8 cellular contexts compared by ENCODE assay signal in genomic region chr4:169314906-169315305, GRCh38. TPM values are rescaled to one million over a fixed set of nuclear protein-coding genes. Genes with fewer than 3 reads are reported as not detected.
DNase-seq lines count a peak whose midpoint lies in the region; ATAC-seq lines count a peak whose summit lies in the region.

No MANE protein-coding gene starts in this region.

- H3K36me3 Mint-ChIP-seq in naive thymus-derived CD4-positive, alpha-beta T cell, result no peaks in the 10 kb centered on the region

- POLR2A ChIA-PET in naive thymus-derived CD4-positive, alpha-beta T cell (lab: Charles Lee), result no interaction called here

- H3K27me3 Mint-ChIP-seq in naive thymus-derived CD4-positive, alpha-beta T cell, result peaks cover 2 to 35% (median 10%) of the 10 kb centered on the region in 5 donors

- no peak for ATAC-seq in HG03354 (IDR thresholded peaks at IDR 0.05; ENCODE audit: poor library complexity, severe bottlenecking, unreplicated experiment)
- ATAC-seq in naive thymus-derived CD4-positive, alpha-beta T cell, result no peak

- intact Hi-C loops in naive thymus-derived CD4-positive, alpha-beta T cell (cut with micrococcal nuclease), result no loop called here

- no peaks in the 10 kb centered on the region for H3K9me3 ChIP-seq in naive thymus-derived CD4-positive, alpha-beta T cell (ENCODE audit: control insufficient read depth in 2 of 3, low read length in 3 of 3)

- peaks cover 0 to 3% (median 0%) of the 10 kb centered on the region in 11 donors for H3K9me3 Mint-ChIP-seq in naive thymus-derived CD4-positive, alpha-beta T cell

- H3K27ac ChIP-seq in naive thymus-derived CD4-positive, alpha-beta T cell (ENCODE audit: low read depth, low read length), result no peak overlapping the region

- H3K36me3 ChIP-seq in naive thymus-derived CD4-positive, alpha-beta T cell (ENCODE audit: control insufficient read depth in 2 of 3, insufficient read depth in 3 of 3, low read length in 3 of 3), result no peaks in the 10 kb centered on the region

- no peak overlapping the region for H3K4me3 Mint-ChIP-seq in naive thymus-derived CD4-positive, alpha-beta T cell

- no peaks in the 10 kb centered on the region for H3K4me1 Mint-ChIP-seq in naive thymus-derived CD4-positive, alpha-beta T cell

- CTCF ChIA-PET in naive thymus-derived CD4-positive, alpha-beta T cell (lab: Charles Lee), result no interaction called here

- DNase-seq in A172 (ENCODE audit: low spot score) (peak; percentile 41), NCI-H1436 (lab: John Stamatoyannopoulos, UW) (peak; percentile 55), astrocyte of the hippocampus (ENCODE audit: low read depth, low spot score) (peak; percentile 83), left kidney (ENCODE audit: low read depth, low spot score) (peak; percentile 70), amniotic stem cell (lab: John Stamatoyannopoulos, UW) (no peak)
- DNase-seq in activated CD8-positive, alpha-beta memory T cell treated with anti-CD3 and anti-CD28 coated beads, Interleukin-2, amount 50 U/mL, for 4 hours, result no peak
- no peak for DNase-seq in naive thymus-derived CD4-positive, alpha-beta T cell

- H3K4me3 ChIP-seq in naive thymus-derived CD4-positive, alpha-beta T cell (ENCODE audit: low read length), result no peak overlapping the region

- H3K4me1 ChIP-seq in naive thymus-derived CD4-positive, alpha-beta T cell (ENCODE audit: control insufficient read depth in 2 of 2, insufficient read depth in 2 of 2, low read length in 2 of 2), result no peaks in the 10 kb centered on the region

- no peaks in the 10 kb centered on the region for H3K27me3 ChIP-seq in naive thymus-derived CD4-positive, alpha-beta T cell (ENCODE audit: control insufficient read depth in 2 of 2, insufficient read depth in 2 of 2, low read length in 2 of 2)

- H3K27ac Mint-ChIP-seq in naive thymus-derived CD4-positive, alpha-beta T cell, result no peak overlapping the region

RNA-seq across cellular contexts. Expression of gene SH3RF1, which starts 44.1 kb away (rescaled TPM):
- total RNA-seq in A172 (2014; rRNA removed; shearing (Covaris generic)), result 8.3 and 11.0 TPM in 2 replicates
- total RNA-seq in naive thymus-derived CD4-positive, alpha-beta T cell, result 1 to 10 TPM in 1 of 5 experiments, under 1 TPM in 3, not detected in 1; 0.08 to 3.8 (median 0.50) TPM
- not detected for polyA plus RNA-seq in naive thymus-derived CD4-positive, alpha-beta T cell

Comparison
In these comparisons a context has a peak if more than half of its experiments do, and no peak if none do; other contexts are left out.
1. DNase-seq: peak in A172 (single experiment), NCI-H1436 (single experiment), astrocyte of the hippocampus (single experiment) and left kidney (single experiment); none in amniotic stem cell (single experiment), activated CD8-positive, alpha-beta memory T cell treated with anti-CD3 and anti-CD28 coated beads, Interleukin-2, amount 50 U/mL, for 4 hours (single experiment) and naive thymus-derived CD4-positive, alpha-beta T cell (0 of 9).